Comparison of ENCODE assay signal across 12 cellular contexts in genomic region chr2:204664708-204665121, GRCh38.
A peak's percentile ranks its signal among the peaks of the same experiment; 100 is the strongest.
DNase-seq lines count a peak whose midpoint lies in the region; ATAC-seq, FAIRE-seq and TF ChIP-seq lines count a peak whose summit lies in the region.
"Had no signal": no experiment of that assay in that cellular context is flagged by ENCODE, and none has a peak within 500 bp of the region (broad histone marks: within the 10 kb centered on the region; RNA-seq: fewer than 3 reads in every experiment).

No MANE protein-coding gene starts in this region.

- H3K4me2 ChIP-seq in astrocyte (ENCODE audit: low read length) (peak overlapping the region; percentile 56), skeletal muscle satellite cell (ENCODE audit: low read length) (peak overlapping the region; percentile 69)

- H3K27me3 ChIP-seq in astrocyte (ENCODE audit: insufficient read depth, low read length) (no peaks in the 10 kb centered on the region), skeletal muscle satellite cell (ENCODE audit: control insufficient read depth, insufficient read depth, low read length) (no peaks in the 10 kb centered on the region)

- peak overlapping the region; percentile 83 for H3K27ac ChIP-seq in astrocyte (ENCODE audit: low read depth, low read length)

- no peak overlapping the region for H2AFZ ChIP-seq in astrocyte (ENCODE audit: low read depth, low read length)

- no peaks in the 10 kb centered on the region for H3K36me3 Mint-ChIP-seq in astrocyte (ENCODE audit: low read depth, unreplicated experiment)

- no peak overlapping the region for H3K27ac Mint-ChIP-seq in astrocyte (ENCODE audit: unreplicated experiment)

- peak; percentile 93 for FAIRE-seq in astrocyte (lab: Jason Lieb, UNC)

- no peaks in the 10 kb centered on the region for H3K9me3 ChIP-seq in astrocyte (ENCODE audit: insufficient read depth, low read depth, low read length)
- H3K9me3 ChIP-seq in skeletal muscle satellite cell (replicated peaks; ENCODE audit: low read length) = no peaks in the 10 kb centered on the region

- no peaks in the 10 kb centered on the region for H3K36me3 ChIP-seq in astrocyte (ENCODE audit: insufficient read depth, low read length)
- H3K36me3 ChIP-seq in skeletal muscle satellite cell (ENCODE audit: insufficient read depth, low read length) = no peaks in the 10 kb centered on the region

- H3K9ac ChIP-seq in astrocyte (ENCODE audit: low read length) (peak overlapping the region; percentile 44), skeletal muscle satellite cell (ENCODE audit: low read depth, low read length) (peak overlapping the region; percentile 82)

- H3K27me3 Mint-ChIP-seq in astrocyte (ENCODE audit: low read depth, unreplicated experiment) = no peaks in the 10 kb centered on the region

- no peaks in the 10 kb centered on the region for H3K79me2 ChIP-seq in astrocyte (ENCODE audit: insufficient read depth, low read length)

- H3K4me1 ChIP-seq in astrocyte (ENCODE audit: insufficient read depth, low read length) = peaks cover 14% of the 10 kb centered on the region
- peaks cover 44% of the 10 kb centered on the region for H3K4me1 ChIP-seq in skeletal muscle satellite cell (ENCODE audit: control insufficient read depth, insufficient read depth, low read length)

- no peaks in the 10 kb centered on the region for H4K20me1 ChIP-seq in astrocyte (ENCODE audit: insufficient read depth, low read length)

- TF ChIP-seq CTCF in astrocyte (IDR thresholded peaks at IDR 0.05; ENCODE audit: insufficient read depth, low read depth, low read length) = no peak

- H3K9me3 Mint-ChIP-seq in astrocyte (ENCODE audit: unreplicated experiment) = no peaks in the 10 kb centered on the region

- ATAC-seq in HG02763 (IDR thresholded peaks at IDR 0.05; ENCODE audit: unreplicated experiment) (no peak), GM18511 (IDR thresholded peaks at IDR 0.05; ENCODE audit: unreplicated experiment) (no peak)

- peaks cover 6% of the 10 kb centered on the region for H3K4me1 Mint-ChIP-seq in astrocyte (ENCODE audit: low read depth, unreplicated experiment)

- DNase-seq in HS-27A (ENCODE audit: low read depth) (peak; percentile 51), astrocyte (ENCODE audit: low read depth) (peak; percentile 75), hepatic stellate cell (ENCODE audit: low spot score) (peak; percentile 11), NCI-H2107 treated with DMSO at 0.1 percent for 48 hours (lab: John Stamatoyannopoulos, UW; ENCODE audit: unreplicated experiment) (no peak)
- no peak for DNase-seq in activated CD4-positive, CD25-positive, alpha-beta regulatory T cell (lab: John Stamatoyannopoulos, UW)
- DNase-seq: activated naive CD4-positive, alpha-beta T cell treated with anti-CD3 and anti-CD28 coated beads, Interleukin-2, amount 50 U/mL, for 16 hours; NCI-H187 treated with DMSO at 0.1 percent for 48 hours; RPMI8226; stimulated activated CD4-positive, alpha-beta T cell treated with anti-CD3 and anti-CD28 coated beads, Interleukin-1b, Interleukin-23, amount 100 ng/mL, for 48 hours had no signal

- H3K4me3 ChIP-seq in astrocyte (ENCODE audit: insufficient read depth, low read depth, low read length) (no peak overlapping the region), skeletal muscle satellite cell (ENCODE audit: low read length) (peak overlapping the region; percentile 15)

- H3K4me3 Mint-ChIP-seq in astrocyte (ENCODE audit: unreplicated experiment) = no peak overlapping the region

Comparison
In these comparisons a context has a peak if more than half of its experiments do, and no peak if none do; other contexts are left out.
1. DNase-seq: peak in HS-27A (single experiment), astrocyte (single experiment) and hepatic stellate cell (single experiment); none in activated CD4-positive, CD25-positive, alpha-beta regulatory T cell (0 of 4) and NCI-H2107 treated with DMSO at 0.1 percent for 48 hours (single experiment).